In the genomic region with DNA sequence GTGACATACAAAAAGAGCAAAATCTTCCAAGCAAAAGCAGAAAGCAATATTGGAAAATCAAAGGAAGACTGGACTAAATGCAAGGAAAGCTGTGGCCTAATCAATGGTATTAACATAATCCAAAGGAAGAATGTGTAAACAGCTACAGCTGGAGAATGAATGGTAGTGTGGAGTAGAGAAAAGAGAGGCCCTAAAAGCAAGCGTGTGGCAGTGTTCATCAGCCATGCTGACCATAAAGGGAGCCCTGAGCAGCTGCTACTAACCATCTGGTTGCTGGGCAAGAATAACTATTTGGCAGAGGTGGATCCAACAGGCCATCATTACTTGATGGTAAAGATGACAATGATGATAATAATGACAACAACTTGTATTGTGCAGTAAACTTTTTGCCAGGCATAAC, we compare ENCODE assay signal across 2 cellular contexts.
TF ChIP-seq lines count a peak whose summit lies in the region.

No MANE protein-coding gene starts in this region.

TF ChIP-seq in A549, 52 proteins besides CTCF, POLR2A, EP300 and RAD21 (continued from another document):
- TF ChIP-seq USF2 (IDR thresholded peaks at IDR 0.05) (no peak), JUNB (IDR thresholded peaks at IDR 0.05) (no peak), KDM5A (IDR thresholded peaks at IDR 0.05) (no peak), EHMT2 (IDR thresholded peaks at IDR 0.05; ENCODE audit: low read depth) (no peak)

TF ChIP-seq in GM23338, 12 proteins besides CTCF, POLR2A, EP300 and RAD21:
- TF ChIP-seq, protein P1, sequence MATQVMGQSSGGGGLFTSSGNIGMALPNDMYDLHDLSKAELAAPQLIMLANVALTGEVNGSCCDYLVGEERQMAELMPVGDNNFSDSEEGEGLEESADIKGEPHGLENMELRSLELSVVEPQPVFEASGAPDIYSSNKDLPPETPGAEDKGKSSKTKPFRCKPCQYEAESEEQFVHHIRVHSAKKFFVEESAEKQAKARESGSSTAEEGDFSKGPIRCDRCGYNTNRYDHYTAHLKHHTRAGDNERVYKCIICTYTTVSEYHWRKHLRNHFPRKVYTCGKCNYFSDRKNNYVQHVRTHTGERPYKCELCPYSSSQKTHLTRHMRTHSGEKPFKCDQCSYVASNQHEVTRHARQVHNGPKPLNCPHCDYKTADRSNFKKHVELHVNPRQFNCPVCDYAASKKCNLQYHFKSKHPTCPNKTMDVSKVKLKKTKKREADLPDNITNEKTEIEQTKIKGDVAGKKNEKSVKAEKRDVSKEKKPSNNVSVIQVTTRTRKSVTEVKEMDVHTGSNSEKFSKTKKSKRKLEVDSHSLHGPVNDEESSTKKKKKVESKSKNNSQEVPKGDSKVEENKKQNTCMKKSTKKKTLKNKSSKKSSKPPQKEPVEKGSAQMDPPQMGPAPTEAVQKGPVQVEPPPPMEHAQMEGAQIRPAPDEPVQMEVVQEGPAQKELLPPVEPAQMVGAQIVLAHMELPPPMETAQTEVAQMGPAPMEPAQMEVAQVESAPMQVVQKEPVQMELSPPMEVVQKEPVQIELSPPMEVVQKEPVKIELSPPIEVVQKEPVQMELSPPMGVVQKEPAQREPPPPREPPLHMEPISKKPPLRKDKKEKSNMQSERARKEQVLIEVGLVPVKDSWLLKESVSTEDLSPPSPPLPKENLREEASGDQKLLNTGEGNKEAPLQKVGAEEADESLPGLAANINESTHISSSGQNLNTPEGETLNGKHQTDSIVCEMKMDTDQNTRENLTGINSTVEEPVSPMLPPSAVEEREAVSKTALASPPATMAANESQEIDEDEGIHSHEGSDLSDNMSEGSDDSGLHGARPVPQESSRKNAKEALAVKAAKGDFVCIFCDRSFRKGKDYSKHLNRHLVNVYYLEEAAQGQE (IDR thresholded peaks at IDR 0.05; ENCODE audit: unreplicated experiment) = no peak
- TF ChIP-seq, protein P2, sequence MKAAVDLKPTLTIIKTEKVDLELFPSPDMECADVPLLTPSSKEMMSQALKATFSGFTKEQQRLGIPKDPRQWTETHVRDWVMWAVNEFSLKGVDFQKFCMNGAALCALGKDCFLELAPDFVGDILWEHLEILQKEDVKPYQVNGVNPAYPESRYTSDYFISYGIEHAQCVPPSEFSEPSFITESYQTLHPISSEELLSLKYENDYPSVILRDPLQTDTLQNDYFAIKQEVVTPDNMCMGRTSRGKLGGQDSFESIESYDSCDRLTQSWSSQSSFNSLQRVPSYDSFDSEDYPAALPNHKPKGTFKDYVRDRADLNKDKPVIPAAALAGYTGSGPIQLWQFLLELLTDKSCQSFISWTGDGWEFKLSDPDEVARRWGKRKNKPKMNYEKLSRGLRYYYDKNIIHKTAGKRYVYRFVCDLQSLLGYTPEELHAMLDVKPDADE (IDR thresholded peaks at IDR 0.05) = no peak
- no peak for TF ChIP-seq NANOG (IDR thresholded peaks at IDR 0.05; ENCODE audit: borderline replicate concordance)
- TF ChIP-seq STAT1 (IDR thresholded peaks at IDR 0.05; ENCODE audit: unreplicated experiment) = no peak
- TF ChIP-seq JUNB (IDR thresholded peaks at IDR 0.05; ENCODE audit: unreplicated experiment) = no peak
- TF ChIP-seq ZNF331 (CRISPR knock-in tag; IDR thresholded peaks at IDR 0.05; ENCODE audit: low read depth) = no peak
- TF ChIP-seq ZNF462 (CRISPR knock-in tag; IDR thresholded peaks at IDR 0.05) = no peak
- no peak for TF ChIP-seq ZNF114 (CRISPR knock-in tag; IDR thresholded peaks at IDR 0.05)
- no peak for TF ChIP-seq POLR2AphosphoS5 (IDR thresholded peaks at IDR 0.05; ENCODE audit: low read depth)
- TF ChIP-seq EZH2 (IDR thresholded peaks at IDR 0.05; ENCODE audit: low read depth, unreplicated experiment) = no peak
- TF ChIP-seq EZH2phosphoT487 (IDR thresholded peaks at IDR 0.05; ENCODE audit: unreplicated experiment) = no peak
- no peak for TF ChIP-seq CREB1 (CRISPR knock-in tag; IDR thresholded peaks at IDR 0.05; ENCODE audit: low read depth)
